ENCODE assay signal across 8 cellular contexts in genomic region chr5:131381792-131382191, GRCh38.
DNase-seq lines count a peak whose midpoint lies in the region; ATAC-seq and TF ChIP-seq lines count a peak whose summit lies in the region.

No MANE protein-coding gene starts in this region.

- TF ChIP-seq POLR2A in erythroblast (IDR thresholded peaks at IDR 0.05; ENCODE audit: low read length) (no peak), ovary (IDR thresholded peaks at IDR 0.05) (no peak)

- no peak overlapping the region for H3K27ac ChIP-seq in ovary

- intact Hi-C loops in ovary (cut with DNase I), result no loop called here

- H3K4me3 ChIP-seq in ovary, result no peak overlapping the region

- ATAC-seq in GM18517 (IDR thresholded peaks at IDR 0.05; ENCODE audit: unreplicated experiment) (peak; percentile 52), GM21619 (IDR thresholded peaks at IDR 0.05; ENCODE audit: unreplicated experiment) (peak; percentile 56), HG03558 (IDR thresholded peaks at IDR 0.05; ENCODE audit: extremely low read depth, unreplicated experiment) (peak; percentile 33)

- peak overlapping the region; percentile 93 to 99 (median 96) for H3K27ac Mint-ChIP-seq in immature natural killer cell

- 64 to 75% (median 69%) methylated on average over 2 of the region's 2 CpGs for WGBS in ovary, 3 donors

- no peak for TF ChIP-seq EP300 in ovary (IDR thresholded peaks at IDR 0.05)

- H3K4me1 ChIP-seq in ovary (ENCODE audit: insufficient read depth), result peaks cover 6% of the 10 kb centered on the region

- peaks cover 0 to 12% (median 0%) of the 10 kb centered on the region in 3 donors for H3K36me3 Mint-ChIP-seq in immature natural killer cell

- H3K4me3 Mint-ChIP-seq in immature natural killer cell, result peak overlapping the region; percentile 71 to 77 (median 73)

- peaks cover 2 to 11% (median 10%) of the 10 kb centered on the region in 3 donors for H3K27me3 Mint-ChIP-seq in immature natural killer cell (ENCODE audit: low read depth in 3 of 3)

- H3K36me3 ChIP-seq in ovary, result no peaks in the 10 kb centered on the region

- no peaks in the 10 kb centered on the region for H3K27me3 ChIP-seq in ovary

- TF ChIP-seq CTCF in ovary (IDR thresholded peaks at IDR 0.05), result no peak

- DNase-seq in immature natural killer cell (peak; percentile 18 to 22 (median 19)), erythroblast (lab: John Stamatoyannopoulos, UW) (no peak), foreskin melanocyte (no peak), GM03348 (ENCODE audit: low spot score) (no peak), ovary (no peak)

- no peaks in the 10 kb centered on the region for H3K9me3 Mint-ChIP-seq in immature natural killer cell

- peaks cover 70 to 92% of the 10 kb centered on the region in 2 donors for H3K4me1 Mint-ChIP-seq in immature natural killer cell

- H3K9me3 ChIP-seq in ovary, result no peaks in the 10 kb centered on the region

Comparison
In these comparisons a context has a peak if more than half of its experiments do, and no peak if none do; other contexts are left out.
1. DNase-seq: peak in immature natural killer cell (3 of 3); none in erythroblast (0 of 2), foreskin melanocyte (single experiment), GM03348 (single experiment) and ovary (0 of 5).
2. Peak in every context shown above with its lines, with median percentiles within 50 percentile points of each other: ATAC-seq.